1 cellular context compared by ENCODE assay signal in the genomic region with DNA sequence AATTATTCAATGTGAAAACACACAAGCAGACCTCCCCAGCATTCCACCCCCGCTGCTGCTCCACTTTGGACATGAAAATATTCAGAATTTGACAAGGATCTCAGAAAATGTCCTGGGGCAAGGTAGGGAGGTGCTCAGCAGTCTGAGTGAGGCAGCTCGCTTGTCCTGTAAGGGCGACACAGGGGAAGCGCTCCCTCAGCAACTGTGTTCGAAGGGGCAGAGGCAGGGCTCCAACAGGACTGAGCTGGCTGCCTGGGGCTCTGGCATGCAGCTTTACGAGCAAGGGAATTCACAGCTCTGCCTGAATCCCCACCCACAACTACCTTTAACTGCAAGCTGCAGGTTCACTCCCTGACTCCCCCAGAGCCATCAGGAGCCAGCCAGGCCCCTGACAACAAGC.
TF ChIP-seq lines count a peak whose summit lies in the region.

No MANE protein-coding gene starts in this region.

TF ChIP-seq in GM23338, 12 proteins besides CTCF, POLR2A, EP300 and RAD21 (continued from another document):
- TF ChIP-seq, protein P1, sequence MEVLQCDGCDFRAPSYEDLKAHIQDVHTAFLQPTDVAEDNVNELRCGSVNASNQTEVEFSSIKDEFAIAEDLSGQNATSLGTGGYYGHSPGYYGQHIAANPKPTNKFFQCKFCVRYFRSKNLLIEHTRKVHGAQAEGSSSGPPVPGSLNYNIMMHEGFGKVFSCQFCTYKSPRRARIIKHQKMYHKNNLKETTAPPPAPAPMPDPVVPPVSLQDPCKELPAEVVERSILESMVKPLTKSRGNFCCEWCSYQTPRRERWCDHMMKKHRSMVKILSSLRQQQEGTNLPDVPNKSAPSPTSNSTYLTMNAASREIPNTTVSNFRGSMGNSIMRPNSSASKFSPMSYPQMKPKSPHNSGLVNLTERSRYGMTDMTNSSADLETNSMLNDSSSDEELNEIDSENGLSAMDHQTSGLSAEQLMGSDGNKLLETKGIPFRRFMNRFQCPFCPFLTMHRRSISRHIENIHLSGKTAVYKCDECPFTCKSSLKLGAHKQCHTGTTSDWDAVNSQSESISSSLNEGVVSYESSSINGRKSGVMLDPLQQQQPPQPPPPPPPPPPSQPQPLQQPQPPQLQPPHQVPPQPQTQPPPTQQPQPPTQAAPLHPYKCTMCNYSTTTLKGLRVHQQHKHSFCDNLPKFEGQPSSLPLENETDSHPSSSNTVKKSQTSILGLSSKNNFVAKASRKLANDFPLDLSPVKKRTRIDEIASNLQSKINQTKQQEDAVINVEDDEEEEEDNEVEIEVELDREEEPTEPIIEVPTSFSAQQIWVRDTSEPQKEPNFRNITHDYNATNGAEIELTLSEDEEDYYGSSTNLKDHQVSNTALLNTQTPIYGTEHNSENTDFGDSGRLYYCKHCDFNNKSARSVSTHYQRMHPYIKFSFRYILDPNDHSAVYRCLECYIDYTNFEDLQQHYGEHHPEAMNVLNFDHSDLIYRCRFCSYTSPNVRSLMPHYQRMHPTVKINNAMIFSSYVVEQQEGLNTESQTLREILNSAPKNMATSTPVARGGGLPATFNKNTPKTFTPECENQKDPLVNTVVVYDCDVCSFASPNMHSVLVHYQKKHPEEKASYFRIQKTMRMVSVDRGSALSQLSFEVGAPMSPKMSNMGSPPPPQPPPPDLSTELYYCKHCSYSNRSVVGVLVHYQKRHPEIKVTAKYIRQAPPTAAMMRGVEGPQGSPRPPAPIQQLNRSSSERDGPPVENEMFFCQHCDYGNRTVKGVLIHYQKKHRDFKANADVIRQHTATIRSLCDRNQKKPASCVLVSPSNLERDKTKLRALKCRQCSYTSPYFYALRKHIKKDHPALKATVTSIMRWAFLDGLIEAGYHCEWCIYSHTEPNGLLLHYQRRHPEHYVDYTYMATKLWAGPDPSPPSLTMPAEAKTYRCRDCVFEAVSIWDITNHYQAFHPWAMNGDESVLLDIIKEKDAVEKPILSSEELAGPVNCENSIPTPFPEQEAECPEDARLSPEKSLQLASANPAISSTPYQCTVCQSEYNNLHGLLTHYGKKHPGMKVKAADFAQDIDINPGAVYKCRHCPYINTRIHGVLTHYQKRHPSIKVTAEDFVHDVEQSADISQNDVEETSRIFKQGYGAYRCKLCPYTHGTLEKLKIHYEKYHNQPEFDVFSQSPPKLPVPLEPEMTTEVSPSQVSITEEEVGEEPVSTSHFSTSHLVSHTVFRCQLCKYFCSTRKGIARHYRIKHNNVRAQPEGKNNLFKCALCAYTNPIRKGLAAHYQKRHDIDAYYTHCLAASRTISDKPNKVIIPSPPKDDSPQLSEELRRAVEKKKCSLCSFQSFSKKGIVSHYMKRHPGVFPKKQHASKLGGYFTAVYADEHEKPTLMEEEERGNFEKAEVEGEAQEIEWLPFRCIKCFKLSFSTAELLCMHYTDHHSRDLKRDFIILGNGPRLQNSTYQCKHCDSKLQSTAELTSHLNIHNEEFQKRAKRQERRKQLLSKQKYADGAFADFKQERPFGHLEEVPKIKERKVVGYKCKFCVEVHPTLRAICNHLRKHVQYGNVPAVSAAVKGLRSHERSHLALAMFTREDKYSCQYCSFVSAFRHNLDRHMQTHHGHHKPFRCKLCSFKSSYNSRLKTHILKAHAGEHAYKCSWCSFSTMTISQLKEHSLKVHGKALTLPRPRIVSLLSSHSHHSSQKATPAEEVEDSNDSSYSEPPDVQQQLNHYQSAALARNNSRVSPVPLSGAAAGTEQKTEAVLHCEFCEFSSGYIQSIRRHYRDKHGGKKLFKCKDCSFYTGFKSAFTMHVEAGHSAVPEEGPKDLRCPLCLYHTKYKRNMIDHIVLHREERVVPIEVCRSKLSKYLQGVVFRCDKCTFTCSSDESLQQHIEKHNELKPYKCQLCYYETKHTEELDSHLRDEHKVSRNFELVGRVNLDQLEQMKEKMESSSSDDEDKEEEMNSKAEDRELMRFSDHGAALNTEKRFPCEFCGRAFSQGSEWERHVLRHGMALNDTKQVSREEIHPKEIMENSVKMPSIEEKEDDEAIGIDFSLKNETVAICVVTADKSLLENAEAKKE (CRISPR knock-in tag; IDR thresholded peaks at IDR 0.05): no peak
- TF ChIP-seq, protein P2, sequence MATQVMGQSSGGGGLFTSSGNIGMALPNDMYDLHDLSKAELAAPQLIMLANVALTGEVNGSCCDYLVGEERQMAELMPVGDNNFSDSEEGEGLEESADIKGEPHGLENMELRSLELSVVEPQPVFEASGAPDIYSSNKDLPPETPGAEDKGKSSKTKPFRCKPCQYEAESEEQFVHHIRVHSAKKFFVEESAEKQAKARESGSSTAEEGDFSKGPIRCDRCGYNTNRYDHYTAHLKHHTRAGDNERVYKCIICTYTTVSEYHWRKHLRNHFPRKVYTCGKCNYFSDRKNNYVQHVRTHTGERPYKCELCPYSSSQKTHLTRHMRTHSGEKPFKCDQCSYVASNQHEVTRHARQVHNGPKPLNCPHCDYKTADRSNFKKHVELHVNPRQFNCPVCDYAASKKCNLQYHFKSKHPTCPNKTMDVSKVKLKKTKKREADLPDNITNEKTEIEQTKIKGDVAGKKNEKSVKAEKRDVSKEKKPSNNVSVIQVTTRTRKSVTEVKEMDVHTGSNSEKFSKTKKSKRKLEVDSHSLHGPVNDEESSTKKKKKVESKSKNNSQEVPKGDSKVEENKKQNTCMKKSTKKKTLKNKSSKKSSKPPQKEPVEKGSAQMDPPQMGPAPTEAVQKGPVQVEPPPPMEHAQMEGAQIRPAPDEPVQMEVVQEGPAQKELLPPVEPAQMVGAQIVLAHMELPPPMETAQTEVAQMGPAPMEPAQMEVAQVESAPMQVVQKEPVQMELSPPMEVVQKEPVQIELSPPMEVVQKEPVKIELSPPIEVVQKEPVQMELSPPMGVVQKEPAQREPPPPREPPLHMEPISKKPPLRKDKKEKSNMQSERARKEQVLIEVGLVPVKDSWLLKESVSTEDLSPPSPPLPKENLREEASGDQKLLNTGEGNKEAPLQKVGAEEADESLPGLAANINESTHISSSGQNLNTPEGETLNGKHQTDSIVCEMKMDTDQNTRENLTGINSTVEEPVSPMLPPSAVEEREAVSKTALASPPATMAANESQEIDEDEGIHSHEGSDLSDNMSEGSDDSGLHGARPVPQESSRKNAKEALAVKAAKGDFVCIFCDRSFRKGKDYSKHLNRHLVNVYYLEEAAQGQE (IDR thresholded peaks at IDR 0.05; ENCODE audit: unreplicated experiment): no peak
- TF ChIP-seq NANOG (IDR thresholded peaks at IDR 0.05; ENCODE audit: borderline replicate concordance): no peak
- TF ChIP-seq POLR2AphosphoS5 (IDR thresholded peaks at IDR 0.05; ENCODE audit: low read depth): no peak
- TF ChIP-seq CREB1 (CRISPR knock-in tag; IDR thresholded peaks at IDR 0.05; ENCODE audit: low read depth): no peak
- TF ChIP-seq, protein P3, sequence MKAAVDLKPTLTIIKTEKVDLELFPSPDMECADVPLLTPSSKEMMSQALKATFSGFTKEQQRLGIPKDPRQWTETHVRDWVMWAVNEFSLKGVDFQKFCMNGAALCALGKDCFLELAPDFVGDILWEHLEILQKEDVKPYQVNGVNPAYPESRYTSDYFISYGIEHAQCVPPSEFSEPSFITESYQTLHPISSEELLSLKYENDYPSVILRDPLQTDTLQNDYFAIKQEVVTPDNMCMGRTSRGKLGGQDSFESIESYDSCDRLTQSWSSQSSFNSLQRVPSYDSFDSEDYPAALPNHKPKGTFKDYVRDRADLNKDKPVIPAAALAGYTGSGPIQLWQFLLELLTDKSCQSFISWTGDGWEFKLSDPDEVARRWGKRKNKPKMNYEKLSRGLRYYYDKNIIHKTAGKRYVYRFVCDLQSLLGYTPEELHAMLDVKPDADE (IDR thresholded peaks at IDR 0.05): no peak
TF ChIP-seq in GM23338: peak in this region for 0.
